Comparison of ENCODE assay signal across 26 cellular contexts in genomic region chr5:12679731-12680130, GRCh38.
"Had no signal": no experiment of that assay in that cellular context is flagged by ENCODE, and none has a peak within 500 bp of the region (broad histone marks: within the 10 kb centered on the region; RNA-seq: fewer than 3 reads in every experiment).

No MANE protein-coding gene starts in this region.

- H3K36me3 Mint-ChIP-seq: memory B cell; natural killer cell; stimulated activated effector memory CD8-positive, alpha-beta T cell treated with anti-CD3 and anti-CD28 coated beads, Interleukin-12 subunit alpha, Interleukin-12 subunit beta, amount 100 ng/mL, for 72 hours had no signal

- H3K27me3 ChIP-seq: foreskin keratinocyte, heart right ventricle, neutrophil, right lobe of liver, stomach, thyroid gland, vagina had no signal

- H3K4me1 ChIP-seq: foreskin keratinocyte, heart right ventricle, parathyroid adenoma, right lobe of liver, stomach, thyroid gland, vagina had no signal

- H3K36me3 ChIP-seq: heart right ventricle, neutrophil, right lobe of liver, stomach, thyroid gland, vagina had no signal

- H3K27ac ChIP-seq: dorsolateral prefrontal cortex, epithelial cell of prostate, foreskin keratinocyte, heart right ventricle, neutrophil, parathyroid adenoma, right lobe of liver, stomach, thyroid gland, vagina had no signal

- FAIRE-seq: keratinocyte had no signal

- H3K9me3 ChIP-seq: right lobe of liver, thyroid gland, vagina had no signal

- H3K4me3 ChIP-seq: dorsolateral prefrontal cortex, heart right ventricle, lung, right lobe of liver, stomach, thyroid gland, vagina had no signal

- ATAC-seq: esophagus mucosa; foreskin keratinocyte; heart right ventricle; left lobe of liver; natural killer cell; right lobe of liver; stimulated activated effector memory CD8-positive, alpha-beta T cell treated with anti-CD3 and anti-CD28 coated beads, Interleukin-12 subunit alpha, Interleukin-12 subunit beta, amount 100 ng/mL, for 72 hours had no signal

- H3K4me1 Mint-ChIP-seq: memory B cell; natural killer cell; neural crest cell; stimulated activated effector memory CD8-positive, alpha-beta T cell treated with anti-CD3 and anti-CD28 coated beads, Interleukin-12 subunit alpha, Interleukin-12 subunit beta, amount 100 ng/mL, for 72 hours had no signal

- DNase-seq: dorsolateral prefrontal cortex; effector CD4-positive, alpha-beta T cell; foreskin keratinocyte; glutamatergic neuron; heart right ventricle; hippocampal formation; natural killer cell; right lobe of liver; stimulated activated CD4-positive, alpha-beta T cell treated with anti-CD3 and anti-CD28 coated beads, Interleukin-2, amount 100 ng/mL, for 24 hours; stimulated activated CD4-positive, alpha-beta T cell treated with anti-CD3 and anti-CD28 coated beads, Interleukin-4, amount 100 ng/mL, for 24 hours; stimulated activated naive CD4-positive, alpha-beta T cell treated with Interleukin-2 at 50 U/mL for 16 hours; stomach; thyroid gland; trophoblast cell had no signal

- H3K27me3 Mint-ChIP-seq: memory B cell, progenitor cell of endocrine pancreas had no signal

- H3K27ac Mint-ChIP-seq: memory B cell; natural killer cell; progenitor cell of endocrine pancreas; stimulated activated effector memory CD8-positive, alpha-beta T cell treated with anti-CD3 and anti-CD28 coated beads, Interleukin-12 subunit alpha, Interleukin-12 subunit beta, amount 100 ng/mL, for 72 hours had no signal

- H3K4me3 Mint-ChIP-seq: memory B cell; natural killer cell; neural crest cell; stimulated activated effector memory CD8-positive, alpha-beta T cell treated with anti-CD3 and anti-CD28 coated beads, Interleukin-12 subunit alpha, Interleukin-12 subunit beta, amount 100 ng/mL, for 72 hours had no signal
